ENCODE assay signal across 19 cellular contexts in the genomic region with DNA sequence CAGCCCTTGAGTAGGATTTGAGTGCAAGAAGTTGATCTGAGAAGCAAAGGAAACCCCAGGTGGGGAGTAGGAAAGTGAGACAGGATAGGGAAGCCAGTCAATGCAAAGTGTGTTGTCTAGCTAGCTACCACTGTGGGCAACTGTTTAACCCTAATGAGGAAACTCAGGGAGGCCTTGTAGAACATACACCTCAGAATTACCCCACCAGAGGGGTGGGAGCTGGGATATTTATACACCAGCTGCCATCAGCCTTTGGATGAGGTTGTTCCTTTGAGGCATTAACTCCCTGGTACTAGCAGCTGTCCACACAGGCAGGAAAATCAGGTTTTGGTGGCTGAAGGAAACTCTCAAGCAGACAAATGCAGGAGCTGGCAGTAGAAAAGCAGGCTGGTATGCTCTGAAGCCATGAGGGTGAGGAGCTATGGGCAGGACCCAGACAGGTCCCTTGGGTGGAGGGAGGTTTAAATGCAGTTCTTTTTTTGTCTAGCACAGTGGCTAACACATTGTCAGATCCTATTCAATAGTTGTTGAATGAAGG.
DNase-seq lines count a peak whose midpoint lies in the region; ATAC-seq, FAIRE-seq and TF ChIP-seq lines count a peak whose summit lies in the region.
"Had no signal": no experiment of that assay in that cellular context is flagged by ENCODE, and none has a peak within 500 bp of the region (broad histone marks: within the 10 kb centered on the region; RNA-seq: fewer than 3 reads in every experiment).

No MANE protein-coding gene starts in this region.

- POLR2A ChIA-PET in HEK293 (lab: Yijun Ruan, JAX): interaction anchor here (0.7 kb wide), 1 partner anchor 62 kb away, joined by 5 read pairs; no protein-coding TSS in a partner anchor

- H3K27me3 ChIP-seq in psoas muscle (ENCODE audit: insufficient read depth in 3 of 3, low read length in 2 of 3) (no peaks in the 10 kb centered on the region), pancreas (no peaks in the 10 kb centered on the region)

- peaks cover 25% of the 10 kb centered on the region for H3K4me1 Mint-ChIP-seq in type B pancreatic cell (ENCODE audit: unreplicated experiment)

- H3K27ac ChIP-seq in HEK293 (ENCODE audit: extremely low read depth, low read depth, low read length) (no peak overlapping the region), VCaP (peak overlapping the region; percentile 97), psoas muscle (no peak overlapping the region), pancreas (no peak overlapping the region)

- CTCF ChIA-PET in HEK293 (lab: Yijun Ruan, JAX): no interaction called here

- no peaks in the 10 kb centered on the region for H3K36me3 Mint-ChIP-seq in type B pancreatic cell

- peak overlapping the region; percentile 16 for H3K4me3 Mint-ChIP-seq in type B pancreatic cell
- H3K4me3 Mint-ChIP-seq: HFFc6 had no signal

- H3K4me1 ChIP-seq in HEK293 (ENCODE audit: control insufficient read depth, insufficient read depth, low read length) (peaks cover 7% of the 10 kb centered on the region), mucosa of descending colon (ENCODE audit: low read depth) (peaks cover 33% of the 10 kb centered on the region), psoas muscle (peaks cover 19% of the 10 kb centered on the region), pancreas (peaks cover 25 to 54% (median 47%) of the 10 kb centered on the region in 3 donors)

- DNase-seq in mucosa of descending colon (no peak), type B pancreatic cell (ENCODE audit: extremely low spot score, unreplicated experiment) (no peak), psoas muscle (no peak), pancreas (no peak)
- DNase-seq: GOT3, HFFc6, NCI-H1105, NCI-H1694 treated with DMSO at 0.1 percent for 48 hours, NCI-H2171, NCI-H82, SHP77 had no signal

- peak; percentile 5 for ATAC-seq in mucosa of descending colon
- ATAC-seq in GM21717 (IDR thresholded peaks at IDR 0.05; ENCODE audit: unreplicated experiment): no peak
- ATAC-seq in psoas muscle: no peak
- no peak for ATAC-seq in pancreas
- ATAC-seq: K562 had no signal

- H3K9me3 ChIP-seq in HEK293 (ENCODE audit: control insufficient read depth, insufficient read depth, low read depth, low read length) (no peaks in the 10 kb centered on the region), mucosa of descending colon (no peaks in the 10 kb centered on the region), psoas muscle (no peaks in the 10 kb centered on the region), pancreas (no peaks in the 10 kb centered on the region)

- H3K27me3 Mint-ChIP-seq in type B pancreatic cell: no peaks in the 10 kb centered on the region

- TF ChIP-seq CTCF in HEK293 (tag by site-specific recombination; IDR thresholded peaks at IDR 0.05): no peak
- TF ChIP-seq CTCF in VCaP (conservative IDR thresholded peaks at IDR 0.05): no peak
- TF ChIP-seq CTCF in mucosa of descending colon (IDR thresholded peaks at IDR 0.05): no peak
- TF ChIP-seq CTCF in type B pancreatic cell (conservative IDR thresholded peaks at IDR 0.05): no peak
- no peak for TF ChIP-seq CTCF in psoas muscle (IDR thresholded peaks at IDR 0.05)
- no peak for TF ChIP-seq CTCF in pancreas (IDR thresholded peaks at IDR 0.05)

- H3K9me3 Mint-ChIP-seq in type B pancreatic cell: peaks cover 15% of the 10 kb centered on the region
- H3K9me3 Mint-ChIP-seq: HFFc6 had no signal

- no peaks in the 10 kb centered on the region for H3K36me3 ChIP-seq in HEK293 (ENCODE audit: control insufficient read depth in 2 of 2, insufficient read depth in 1 of 2, low read length in 2 of 2)
- no peaks in the 10 kb centered on the region for H3K36me3 ChIP-seq in mucosa of descending colon (ENCODE audit: low read depth)
- no peaks in the 10 kb centered on the region for H3K36me3 ChIP-seq in psoas muscle (ENCODE audit: insufficient read depth in 1 of 2, low read depth in 1 of 2)
- H3K36me3 ChIP-seq in pancreas: no peaks in the 10 kb centered on the region

- no peak for FAIRE-seq in pancreas (lab: Jason Lieb, UNC)
- FAIRE-seq: G401.6, GM12891, GM19239, K562, RCC 7860 had no signal

- peak overlapping the region; percentile 48 for H3K27ac Mint-ChIP-seq in type B pancreatic cell

- H3K4me3 ChIP-seq in HEK293 (ENCODE audit: low read depth, low read length): no peak overlapping the region
- no peak overlapping the region for H3K4me3 ChIP-seq in mucosa of descending colon
- H3K4me3 ChIP-seq in psoas muscle: no peak overlapping the region
- no peak overlapping the region for H3K4me3 ChIP-seq in pancreas
- H3K4me3 ChIP-seq: K562 had no signal

- intact Hi-C loops in mucosa of descending colon (cut with DNase I, micrococcal nuclease): no loop called here
- intact Hi-C loops in psoas muscle (cut with DNase I): loop anchor here in 1 of 2 donors (5.0 kb wide), 1 partner anchor 1906 kb away; no protein-coding TSS in a partner anchor
- intact Hi-C loops in pancreas (cut with DNase I): no loop called here

TF ChIP-seq in HEK293, 187 proteins besides CTCF, POLR2A, EP300 and RAD21:
- TF ChIP-seq ZNF37A (tag by site-specific recombination; IDR thresholded peaks at IDR 0.05) (peak; percentile 97), ZNF239 (tag by site-specific recombination; IDR thresholded peaks at IDR 0.05) (no peak)
